In the genomic region with DNA sequence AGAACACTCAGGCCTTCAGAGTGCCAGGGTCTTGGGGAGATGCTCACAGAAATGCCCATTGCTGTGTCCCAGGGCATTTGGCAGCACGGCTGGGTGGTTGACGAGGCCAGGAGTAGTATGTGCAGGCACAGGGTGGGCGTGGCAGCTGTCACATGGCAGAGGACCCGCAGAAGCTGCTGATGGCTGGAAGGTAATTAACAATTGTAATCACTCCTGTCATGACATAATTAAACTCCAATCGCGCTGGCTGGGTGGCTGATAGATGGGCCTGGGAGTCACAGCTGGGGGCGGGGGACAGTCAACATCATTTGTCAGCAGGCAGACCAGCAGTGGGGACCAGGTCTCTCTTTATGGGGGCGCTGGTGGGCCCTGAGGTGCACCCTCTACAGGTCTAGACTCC, we compare ENCODE assay signal across 17 cellular contexts. TPM values are rescaled to one million over a fixed set of nuclear protein-coding genes. Genes with fewer than 3 reads are reported as not detected.
DNase-seq lines count a peak whose midpoint lies in the region; ATAC-seq and TF ChIP-seq lines count a peak whose summit lies in the region.
"Had no signal": no experiment of that assay in that cellular context is flagged by ENCODE, and none has a peak within 500 bp of the region (broad histone marks: within the 10 kb centered on the region; RNA-seq: fewer than 3 reads in every experiment).

No MANE protein-coding gene starts in this region.

- H3K27me3 ChIP-seq in OCI-LY1 (ENCODE audit: insufficient read depth, low read length) (peaks cover 5% of the 10 kb centered on the region; the same call in 1 of the 2 replicates), endodermal cell (ENCODE audit: control insufficient read depth, insufficient read depth, low read length, poor library complexity, severe bottlenecking) (no peaks in the 10 kb centered on the region), Caco-2 (replicated peaks; ENCODE audit: control insufficient read depth, insufficient read depth, low read length) (no peaks in the 10 kb centered on the region)
- H3K27me3 ChIP-seq: MG63, SJCRH30 had no signal

- no peaks in the 10 kb centered on the region for H3K9me3 Mint-ChIP-seq in activated naive CD4-positive, alpha-beta T cell treated with anti-CD3 and anti-CD28 coated beads, Interleukin-2, amount 10 ng/mL, durations not matched to agents 7 days and 5 days
- H3K9me3 Mint-ChIP-seq in activated naive CD4-positive, alpha-beta T cell treated with anti-CD3 and anti-CD28 coated beads, Interleukin-2, amount 50 U/mL, for 72 hours: no peaks in the 10 kb centered on the region
- H3K9me3 Mint-ChIP-seq in endodermal cell (no peaks in the 10 kb centered on the region), Caco-2 (ENCODE audit: unreplicated experiment) (no peaks in the 10 kb centered on the region)

- in situ Hi-C loops in KBM-7 (cut with MboI; ENCODE audit: low pct_unique_long_range_greater_than_20kb, low sequenced_read_pairs): no loop called here

- H3K9me2 ChIP-seq in OCI-LY1 (ENCODE audit: low read depth, low read length): no peaks in the 10 kb centered on the region

- no peaks in the 10 kb centered on the region for H3K9me3 ChIP-seq in OCI-LY1 (ENCODE audit: low read length)
- no peaks in the 10 kb centered on the region for H3K9me3 ChIP-seq in endodermal cell (ENCODE audit: control insufficient read depth, low read length)
- no peaks in the 10 kb centered on the region for H3K9me3 ChIP-seq in Caco-2
- H3K9me3 ChIP-seq: MG63, SJCRH30 had no signal

- POLR2A ChIA-PET in Caco-2 (lab: Charles Lee): no interaction called here

- no peak overlapping the region for H3K4me3 Mint-ChIP-seq in activated naive CD4-positive, alpha-beta T cell treated with anti-CD3 and anti-CD28 coated beads, Interleukin-2, amount 10 ng/mL, durations not matched to agents 7 days and 5 days
- H3K4me3 Mint-ChIP-seq in endodermal cell (no peak overlapping the region), Caco-2 (ENCODE audit: unreplicated experiment) (no peak overlapping the region)

- no peaks in the 10 kb centered on the region for H3F3A ChIP-seq in OCI-LY1 (ENCODE audit: insufficient read depth, low read length)

- H3K36me3 ChIP-seq in OCI-LY1 (ENCODE audit: insufficient read depth, low read length) (no peaks in the 10 kb centered on the region), endodermal cell (ENCODE audit: control insufficient read depth, insufficient read depth, low read length) (no peaks in the 10 kb centered on the region), Caco-2 (ENCODE audit: control insufficient read depth, insufficient read depth, low read length) (no peaks in the 10 kb centered on the region)
- H3K36me3 ChIP-seq: MG63, SJCRH30 had no signal

- TF ChIP-seq CTCF in OCI-LY1 (IDR thresholded peaks at IDR 0.05; ENCODE audit: low read length): peak; percentile 11; the same call in 1 of the 2 replicates
- TF ChIP-seq CTCF in endodermal cell (conservative IDR thresholded peaks at IDR 0.05): peak; percentile 7
- no peak for TF ChIP-seq CTCF in Caco-2 (IDR thresholded peaks at IDR 0.05; ENCODE audit: insufficient read depth in 1 of 2, low read depth in 1 of 2, low read length in 1 of 2, severe bottlenecking in 1 of 2, unreplicated experiment in 1 of 2)

- ATAC-seq in activated naive CD4-positive, alpha-beta T cell treated with anti-CD3 and anti-CD28 coated beads, Interleukin-2, amount 50 U/mL, for 72 hours: no peak
- ATAC-seq: Right ventricle myocardium inferior had no signal

- BruUV-seq in Caco-2 (replicated peaks; lab: Mats Ljungman, UMichigan): no TSS peak

- intact Hi-C loops in Caco-2 (cut with micrococcal nuclease; ENCODE audit: unreplicated experiment): no loop called here

- H3K4me2 ChIP-seq in OCI-LY1 (ENCODE audit: low read length): no peak overlapping the region
- H3K4me2 ChIP-seq: PC-9 had no signal

- H3K27me3 Mint-ChIP-seq in activated naive CD4-positive, alpha-beta T cell treated with anti-CD3 and anti-CD28 coated beads, Interleukin-2, amount 10 ng/mL, durations not matched to agents 7 days and 5 days: peaks cover 35% of the 10 kb centered on the region
- no peaks in the 10 kb centered on the region for H3K27me3 Mint-ChIP-seq in endodermal cell (ENCODE audit: insufficient read depth)
- no peaks in the 10 kb centered on the region for H3K27me3 Mint-ChIP-seq in Caco-2 (ENCODE audit: insufficient read depth, unreplicated experiment)

- DNase-seq in activated naive CD4-positive, alpha-beta T cell treated with anti-CD3 and anti-CD28 coated beads, Interleukin-2, amount 10 ng/mL, durations not matched to agents 7 days and 5 days: peak; percentile 6
- DNase-seq in activated naive CD4-positive, alpha-beta T cell treated with anti-CD3 and anti-CD28 coated beads, Interleukin-2, amount 50 U/mL, for 72 hours (ENCODE audit: low spot score in 2 of 2): no peak
- DNase-seq in endodermal cell: no peak
- DNase-seq in KBM-7: no peak
- DNase-seq in HPDE6-E6E7 (ENCODE audit: extremely low spot score): no peak
- no peak for DNase-seq in Caco-2
- DNase-seq: DMS153, GOT3, MG63, NCI-H2029, NCI-H446 treated with DMSO at 0.1 percent for 48 hours, NCI-H526, PC-9, SJCRH30 had no signal

- H3K4me3 ChIP-seq in OCI-LY1 (ENCODE audit: low read depth, low read length, poor library complexity, severe bottlenecking): no peak overlapping the region
- no peak overlapping the region for H3K4me3 ChIP-seq in endodermal cell (ENCODE audit: low read length)
- H3K4me3 ChIP-seq in Caco-2 (ENCODE audit: low read depth, low read length): no peak overlapping the region
- H3K4me3 ChIP-seq: MG63, PC-9, SJCRH30 had no signal

- H3K9ac ChIP-seq in OCI-LY1 (ENCODE audit: low read length) (no peak overlapping the region), endodermal cell (ENCODE audit: extremely low read depth, low read length, poor library complexity, severe bottlenecking) (no peak overlapping the region)

- no peaks in the 10 kb centered on the region for H3K36me3 Mint-ChIP-seq in activated naive CD4-positive, alpha-beta T cell treated with anti-CD3 and anti-CD28 coated beads, Interleukin-2, amount 10 ng/mL, durations not matched to agents 7 days and 5 days
- H3K36me3 Mint-ChIP-seq in activated naive CD4-positive, alpha-beta T cell treated with anti-CD3 and anti-CD28 coated beads, Interleukin-2, amount 50 U/mL, for 72 hours: no peaks in the 10 kb centered on the region
- H3K36me3 Mint-ChIP-seq in endodermal cell (ENCODE audit: low read depth) (no peaks in the 10 kb centered on the region), Caco-2 (ENCODE audit: insufficient read depth, unreplicated experiment) (no peaks in the 10 kb centered on the region)

- H3K4me1 ChIP-seq in OCI-LY1 (ENCODE audit: insufficient read depth, low read length, severe bottlenecking) (no peaks in the 10 kb centered on the region), endodermal cell (ENCODE audit: control insufficient read depth, insufficient read depth, low read length) (no peaks in the 10 kb centered on the region), Caco-2 (no peaks in the 10 kb centered on the region)
- H3K4me1 ChIP-seq: SJCRH30 had no signal

- H3K79me2 ChIP-seq in OCI-LY1 (ENCODE audit: insufficient read depth, low read length): no peaks in the 10 kb centered on the region

- H3K27ac ChIP-seq in OCI-LY1 (ENCODE audit: low read depth, low read length, poor library complexity, severe bottlenecking) (no peak overlapping the region), endodermal cell (ENCODE audit: low read depth, low read length) (no peak overlapping the region)
- H3K27ac ChIP-seq: HL-60, PC-9, SJCRH30 had no signal

- no peak overlapping the region for H2AFZ ChIP-seq in OCI-LY1 (ENCODE audit: low read length)
- H2AFZ ChIP-seq: PC-9 had no signal

- H4K20me1 ChIP-seq in OCI-LY1 (ENCODE audit: insufficient read depth, low read length): no peaks in the 10 kb centered on the region

- H3K27ac Mint-ChIP-seq in activated naive CD4-positive, alpha-beta T cell treated with anti-CD3 and anti-CD28 coated beads, Interleukin-2, amount 10 ng/mL, durations not matched to agents 7 days and 5 days: no peak overlapping the region
- H3K27ac Mint-ChIP-seq in activated naive CD4-positive, alpha-beta T cell treated with anti-CD3 and anti-CD28 coated beads, Interleukin-2, amount 50 U/mL, for 72 hours: no peak overlapping the region
- H3K27ac Mint-ChIP-seq in endodermal cell (no peak overlapping the region), Caco-2 (ENCODE audit: unreplicated experiment) (no peak overlapping the region)

- no peaks in the 10 kb centered on the region for H3K4me1 Mint-ChIP-seq in activated naive CD4-positive, alpha-beta T cell treated with anti-CD3 and anti-CD28 coated beads, Interleukin-2, amount 10 ng/mL, durations not matched to agents 7 days and 5 days
- peaks cover 5% of the 10 kb centered on the region for H3K4me1 Mint-ChIP-seq in endodermal cell
- peaks cover 5% of the 10 kb centered on the region for H3K4me1 Mint-ChIP-seq in Caco-2 (ENCODE audit: low read depth, unreplicated experiment)

- WGBS in endodermal cell (ENCODE audit: insufficient coverage in 1 of 2, insufficient read length in 1 of 2), 2 experiments: 86 to 88% methylated on average over 3 to 8 of the region's 8 CpGs

- CTCF ChIA-PET in activated naive CD4-positive, alpha-beta T cell treated with anti-CD3 and anti-CD28 coated beads, Interleukin-2, amount 10 ng/mL, durations not matched to agents 7 days and 5 days (lab: Charles Lee): no interaction called here
- CTCF ChIA-PET in Caco-2 (lab: Charles Lee): no interaction called here

RNA-seq across cellular contexts. Expression of a gene that starts 40.6 kb away (rescaled TPM):
- 1 to 10 TPM; 1.0 to 4.5 TPM for total RNA-seq in activated naive CD4-positive, alpha-beta T cell treated with anti-CD3 and anti-CD28 coated beads, Interleukin-2, amount 50 U/mL, for 72 hours
- total RNA-seq in endodermal cell (1 to 10 TPM; 5.6 to 6.0 TPM), Caco-2 (2022) (4.0 and 4.1 TPM in 2 replicates)
- polyA plus RNA-seq in endodermal cell (2013, experiment 1 of 2): 1.5 TPM
- 1.2 TPM for polyA plus RNA-seq in endodermal cell (2013, experiment 2 of 2)

Comparison
In these comparisons a context has a peak if more than half of its experiments do, and no peak if none do; other contexts are left out.
1. CTCF ChIP-seq: peak in OCI-LY1 (single experiment) and endodermal cell (single experiment); none in Caco-2 (0 of 2).